In the genomic region with DNA sequence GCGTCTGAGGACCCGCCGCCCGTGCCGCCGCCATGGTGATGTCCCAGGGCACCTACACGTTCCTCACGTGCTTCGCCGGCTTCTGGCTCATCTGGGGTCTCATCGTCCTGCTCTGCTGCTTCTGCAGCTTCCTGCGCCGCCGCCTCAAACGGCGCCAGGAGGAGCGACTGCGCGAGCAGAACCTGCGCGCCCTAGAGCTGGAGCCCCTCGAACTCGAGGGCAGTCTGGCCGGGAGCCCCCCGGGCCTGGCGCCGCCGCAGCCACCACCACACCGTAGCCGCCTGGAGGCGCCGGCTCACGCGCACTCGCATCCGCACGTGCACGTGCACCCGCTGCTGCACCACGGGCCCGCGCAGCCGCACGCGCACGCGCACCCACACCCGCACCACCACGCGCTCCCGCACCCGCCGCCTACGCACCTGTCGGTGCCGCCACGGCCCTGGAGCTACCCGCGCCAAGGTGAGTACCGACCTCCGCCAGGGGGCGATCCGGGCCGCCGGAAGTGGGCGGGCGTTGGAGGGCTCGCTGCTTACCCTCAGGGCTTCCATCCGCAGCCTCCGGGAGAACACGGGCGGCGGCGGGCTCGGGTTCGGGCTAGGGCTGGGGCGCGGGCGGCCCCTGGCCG, we compare ENCODE assay signal across 8 cellular contexts. TPM values are rescaled to one million over a fixed set of nuclear protein-coding genes. Genes with fewer than 3 reads are reported as not detected.
DNase-seq lines count a peak whose midpoint lies in the region; ATAC-seq and TF ChIP-seq lines count a peak whose summit lies in the region.

No MANE protein-coding gene starts in this region.

- H3K4me1 ChIP-seq in RWPE2 (ENCODE audit: insufficient read depth, poor library complexity, severe bottlenecking) (no peaks in the 10 kb centered on the region), ovary (ENCODE audit: insufficient read depth) (peaks cover 7% of the 10 kb centered on the region), tibial nerve (peaks cover 0 to 38% (median 23%) of the 10 kb centered on the region in 4 donors)

- H3K36me3 ChIP-seq in RWPE2 (ENCODE audit: low read depth) (peaks cover 25% of the 10 kb centered on the region), ovary (no peaks in the 10 kb centered on the region), tibial nerve (peaks cover 0 to 25% (median 0%) of the 10 kb centered on the region in 3 donors)

- H3K27me3 ChIP-seq in RWPE2 (ENCODE audit: insufficient read depth, poor library complexity, severe bottlenecking) (no peaks in the 10 kb centered on the region), ovary (no peaks in the 10 kb centered on the region), tibial nerve (peaks cover 0 to 24% of the 10 kb centered on the region in 2 donors)

- peak; percentile 44 for ATAC-seq in GM21576 (IDR thresholded peaks at IDR 0.05; ENCODE audit: unreplicated experiment)
- ATAC-seq in RWPE2 (ENCODE audit: low read depth), result peak; percentile 44

- intact Hi-C loops in ovary (cut with DNase I), result loop anchor here (2.0 to 10.0 kb wide), 5 partner anchors 50 to 340 kb away; a partner anchor contains a TSS

- TF ChIP-seq CTCF in RWPE2 (IDR thresholded peaks at IDR 0.05; ENCODE audit: poor library complexity, severe bottlenecking) (peak; percentile 41), ovary (IDR thresholded peaks at IDR 0.05) (peak; percentile 67 to 94 (median 92)), tibial nerve (IDR thresholded peaks at IDR 0.05) (peak; percentile 51 to 89 (median 77))

- H3K27ac ChIP-seq in RWPE2 (ENCODE audit: poor library complexity, severe bottlenecking) (peak overlapping the region; percentile 77), ovary (peak overlapping the region; percentile 26 to 49), tibial nerve (peak overlapping the region; percentile 43 to 80 (median 71))

- TF ChIP-seq POLR2A in ovary (IDR thresholded peaks at IDR 0.05) (no peak), tibial nerve (IDR thresholded peaks at IDR 0.05) (peak in 1 of 2 donors; percentile 9)

- in situ Hi-C loops in KBM-7 (cut with MboI; ENCODE audit: low pct_unique_long_range_greater_than_20kb, low sequenced_read_pairs), result no loop called here

- peak; percentile 88 for DNase-seq in Daoy (ENCODE audit: low read depth)
- DNase-seq in KBM-7, result peak; percentile 89
- DNase-seq in RWPE2 (ENCODE audit: low spot score), result no peak
- DNase-seq in activated gamma-delta T cell (lab: John Stamatoyannopoulos, UW), result peak; percentile 87
- DNase-seq in germinal center (ENCODE audit: low spot score), result peak; percentile 91
- peak; percentile 77 to 87 (median 85) for DNase-seq in ovary
- DNase-seq in tibial nerve (ENCODE audit: low spot score in 2 of 2), result no peak

- H3K9me3 ChIP-seq in RWPE2 (ENCODE audit: severe bottlenecking) (no peaks in the 10 kb centered on the region), ovary (no peaks in the 10 kb centered on the region), tibial nerve (no peaks in the 10 kb centered on the region)

- WGBS in ovary, 3 donors, result 0% methylated on average over 44 to 80 of the region's 80 CpGs
- 0 to 1% methylated on average over 27 to 67 of the region's 80 CpGs for WGBS in tibial nerve, 2 donors

- H3K4me3 ChIP-seq in RWPE2 (ENCODE audit: severe bottlenecking) (peak overlapping the region; percentile 56), ovary (peak overlapping the region; percentile 44), tibial nerve (peak overlapping the region; percentile 45 to 74 (median 66))

- TF ChIP-seq EP300 in ovary (IDR thresholded peaks at IDR 0.05) (no peak), tibial nerve (IDR thresholded peaks at IDR 0.05) (no peak)

RNA-seq across cellular contexts. Expression of a gene that starts 8.5 kb away (rescaled TPM):
- total RNA-seq in Daoy (2014; rRNA removed; shearing (Covaris generic)), result 15.7 and 21.4 TPM in 2 replicates
- total RNA-seq in ovary (10 to 100 TPM in 1 of 7 donors, 1 to 10 TPM in 5, under 1 TPM in 1; 0.66 to 11.4 (median 2.1) TPM), tibial nerve (10 to 100 TPM in 1 of 4 donors, 1 to 10 TPM in 3; 5.1 to 11.2 (median 7.5) TPM)
- polyA plus RNA-seq in ovary, result under 1 TPM in 1 of 2 donors, not detected in 1; 0.51 TPM

RNA-seq across cellular contexts. Expression of a gene that starts 18.3 kb away (rescaled TPM):
- 166 and 187 TPM in 2 replicates for total RNA-seq in Daoy (2014; rRNA removed; shearing (Covaris generic))
- 10 to 100 TPM; 35.1 to 91.6 (median 57.0) TPM for total RNA-seq in ovary
- 10 to 100 TPM; 18.4 to 55.4 TPM for polyA plus RNA-seq in ovary
- 100 to 1,000 TPM in 3 of 4 donors, 10 to 100 TPM in 1; 89.8 to 139 (median 111) TPM for total RNA-seq in tibial nerve

RNA-seq across cellular contexts. Expression of a gene that starts 28.7 kb away (rescaled TPM):
- total RNA-seq in Daoy (2014; rRNA removed; shearing (Covaris generic)), result 67.3 and 71.8 TPM in 2 replicates
- total RNA-seq in ovary, result 10 to 100 TPM; 13.6 to 30.3 (median 21.7) TPM
- polyA plus RNA-seq in ovary, result 10 to 100 TPM in 1 of 2 donors, 1 to 10 TPM in 1; 5.9 to 15.3 TPM
- 10 to 100 TPM; 19.4 to 26.4 (median 23.2) TPM for total RNA-seq in tibial nerve

RNA-seq across cellular contexts. Expression of a gene that starts 42.3 kb away (rescaled TPM):
- 197 and 234 TPM in 2 replicates for total RNA-seq in Daoy (2014; rRNA removed; shearing (Covaris generic))
- total RNA-seq in ovary (100 to 1,000 TPM in 4 of 7 donors, 10 to 100 TPM in 3; 32.7 to 243 (median 151) TPM), tibial nerve (100 to 1,000 TPM in 1 of 4 donors, 10 to 100 TPM in 3; 78.0 to 138 (median 89.9) TPM)
- polyA plus RNA-seq in ovary, result 10 to 100 TPM; 25.7 to 83.3 TPM

RNA-seq across cellular contexts. Expression of a gene that starts 45.8 kb away (rescaled TPM):
- total RNA-seq in Daoy (2014; rRNA removed; shearing (Covaris generic)), result 8.6 and 9.6 TPM in 2 replicates
- total RNA-seq in ovary, result 1 to 10 TPM in 1 of 7 donors, under 1 TPM in 1, not detected in 5; 0.28 to 1.7 TPM
- polyA plus RNA-seq in ovary, result not detected
- total RNA-seq in tibial nerve, result 1 to 10 TPM in 1 of 4 donors, under 1 TPM in 1, not detected in 2; 0.59 to 4.5 TPM

Comparison
In these comparisons a context has a peak if more than half of its experiments do, and no peak if none do; other contexts are left out.
1. DNase-seq: peak in Daoy (single experiment), KBM-7 (single experiment), activated gamma-delta T cell (single experiment), germinal center (single experiment) and ovary (5 of 5); none in RWPE2 (single experiment) and tibial nerve (0 of 2).
2. CTCF ChIP-seq: peak in every context shown above with its lines; median percentile 92 in ovary; 77 in tibial nerve; 41 in RWPE2.
3. Peak in every context shown above with its lines, with median percentiles within 50 percentile points of each other: H3K27ac ChIP-seq and H3K4me3 ChIP-seq.